1 cellular context compared by ENCODE assay signal in the genomic region with DNA sequence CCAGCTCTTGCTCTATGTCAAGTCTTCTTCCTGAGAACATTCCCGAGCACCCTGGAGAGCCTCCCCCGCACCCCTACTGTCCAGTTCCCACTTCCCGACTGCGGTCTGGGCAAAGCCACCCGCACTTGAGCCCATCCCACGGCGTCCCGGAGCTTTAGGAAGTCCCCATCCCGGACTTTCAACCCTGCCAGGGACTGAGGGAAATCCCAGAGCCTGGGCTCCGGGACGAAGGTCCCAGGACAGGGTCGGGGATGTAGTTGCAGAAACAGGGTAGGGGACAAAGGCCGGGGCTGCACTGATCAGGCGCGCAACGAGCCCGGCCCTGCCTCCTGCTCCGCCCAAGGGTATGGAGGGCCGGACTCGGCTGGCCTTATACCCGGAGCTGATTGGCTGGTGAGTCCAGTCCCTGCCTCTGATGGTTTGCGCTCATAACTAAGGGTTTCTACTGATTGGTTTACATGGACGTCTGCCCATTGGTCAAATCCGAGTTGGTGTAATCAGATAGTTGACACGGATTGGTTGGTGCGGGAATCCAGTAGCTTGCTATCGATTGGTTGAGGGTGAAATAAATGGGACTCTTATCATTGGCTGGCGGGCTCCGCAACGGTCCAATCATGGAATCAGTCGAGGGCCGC.
TF ChIP-seq lines count a peak whose summit lies in the region.

No MANE protein-coding gene starts in this region.

TF ChIP-seq in HepG2, 621 proteins besides CTCF, POLR2A, EP300 and RAD21 (continued from another document and continues in another):
- TF ChIP-seq ARID4A (CRISPR knock-in tag; IDR thresholded peaks at IDR 0.05; ENCODE audit: borderline replicate concordance): peak; percentile 41; the same call in 1 of the 2 replicates
- no peak for TF ChIP-seq ZNF674 (CRISPR knock-in tag; IDR thresholded peaks at IDR 0.05; ENCODE audit: low read depth)
- no peak for TF ChIP-seq RBAK (CRISPR knock-in tag; IDR thresholded peaks at IDR 0.05)
- TF ChIP-seq ZNF547 (CRISPR knock-in tag; IDR thresholded peaks at IDR 0.05): peak; percentile 38
- peak; percentile 12; the same call in 1 of the 2 replicates for TF ChIP-seq CEBPB (IDR thresholded peaks at IDR 0.05; ENCODE audit: borderline replicate concordance, low read depth, low read length)
- TF ChIP-seq ZNF616 (CRISPR knock-in tag; IDR thresholded peaks at IDR 0.05; ENCODE audit: low read depth): no peak
- TF ChIP-seq ZFX (CRISPR knock-in tag; IDR thresholded peaks at IDR 0.05; ENCODE audit: low read depth): peak; percentile 66
- TF ChIP-seq GABPB1 (CRISPR knock-in tag; IDR thresholded peaks at IDR 0.05): peak; percentile 54; the same call in 1 of the 2 replicates
- no peak for TF ChIP-seq HMG20A (CRISPR knock-in tag; IDR thresholded peaks at IDR 0.05; ENCODE audit: borderline replicate concordance)
- peak; percentile 12; the same call in 1 of the 2 replicates for TF ChIP-seq DPF2 (CRISPR knock-in tag; IDR thresholded peaks at IDR 0.05; ENCODE audit: borderline replicate concordance, low read depth)
- no peak for TF ChIP-seq ZNF275 (CRISPR knock-in tag; IDR thresholded peaks at IDR 0.05; ENCODE audit: borderline replicate concordance)
- no peak for TF ChIP-seq NKX3-1 (CRISPR knock-in tag; IDR thresholded peaks at IDR 0.05)
- TF ChIP-seq POLR2AphosphoS5 (IDR thresholded peaks at IDR 0.05; ENCODE audit: low read depth, low read length): peak; percentile 90
- no peak for TF ChIP-seq ZNF17 (CRISPR knock-in tag; IDR thresholded peaks at IDR 0.05)
- peak; percentile 59; the same call in 1 of the 2 replicates for TF ChIP-seq ZNF788 (CRISPR knock-in tag; IDR thresholded peaks at IDR 0.05; ENCODE audit: borderline replicate concordance)
- no peak for TF ChIP-seq DDIT3 (CRISPR knock-in tag; IDR thresholded peaks at IDR 0.05)
- TF ChIP-seq MTA1 (CRISPR knock-in tag; IDR thresholded peaks at IDR 0.05; ENCODE audit: borderline replicate concordance): peak; percentile 27; the same call in 1 of the 2 replicates
- no peak for TF ChIP-seq ZNF224 (CRISPR knock-in tag; IDR thresholded peaks at IDR 0.05)
- TF ChIP-seq TFDP1 (CRISPR knock-in tag; IDR thresholded peaks at IDR 0.05; ENCODE audit: borderline replicate concordance): no peak; the same call in 1 of the 2 replicates
- no peak for TF ChIP-seq ASH2L (IDR thresholded peaks at IDR 0.05; ENCODE audit: insufficient read length, low read depth, low read length)
- peak; percentile 83 for TF ChIP-seq ESRRA (CRISPR knock-in tag; IDR thresholded peaks at IDR 0.05; ENCODE audit: low read depth)
- no peak for TF ChIP-seq NFKB2 (CRISPR knock-in tag; IDR thresholded peaks at IDR 0.05; ENCODE audit: borderline replicate concordance)
- TF ChIP-seq ZNF292 (CRISPR knock-in tag; IDR thresholded peaks at IDR 0.05; ENCODE audit: borderline replicate concordance, low read depth): no peak
- no peak for TF ChIP-seq CSRNP1 (CRISPR knock-in tag; IDR thresholded peaks at IDR 0.05)
- no peak for TF ChIP-seq ARNTL (CRISPR knock-in tag; IDR thresholded peaks at IDR 0.05)
- peak; percentile 39 for TF ChIP-seq SIX4 (CRISPR knock-in tag; IDR thresholded peaks at IDR 0.05)
- no peak for TF ChIP-seq ZNF577 (CRISPR knock-in tag; IDR thresholded peaks at IDR 0.05; ENCODE audit: borderline replicate concordance, low read depth)
- no peak for TF ChIP-seq ZBTB34 (CRISPR knock-in tag; IDR thresholded peaks at IDR 0.05)
- TF ChIP-seq SP140L (CRISPR knock-in tag; IDR thresholded peaks at IDR 0.05; ENCODE audit: borderline replicate concordance): no peak; the same call in 1 of the 2 replicates
- no peak for TF ChIP-seq BCL3 (CRISPR knock-in tag; IDR thresholded peaks at IDR 0.05)
- peak; percentile 61; the same call in 1 of the 2 replicates for TF ChIP-seq ZFP91 (CRISPR knock-in tag; IDR thresholded peaks at IDR 0.05; ENCODE audit: borderline replicate concordance)
- TF ChIP-seq ZNF225 (CRISPR knock-in tag; IDR thresholded peaks at IDR 0.05): no peak
- no peak for TF ChIP-seq ZNF484 (CRISPR knock-in tag; IDR thresholded peaks at IDR 0.05; ENCODE audit: borderline replicate concordance, low read depth)
- TF ChIP-seq SIX1 (CRISPR knock-in tag; IDR thresholded peaks at IDR 0.05; ENCODE audit: borderline replicate concordance): no peak
- TF ChIP-seq AHR (CRISPR knock-in tag; IDR thresholded peaks at IDR 0.05): no peak
- no peak for TF ChIP-seq FIP1L1 (IDR thresholded peaks at IDR 0.05; ENCODE audit: borderline replicate concordance, insufficient read depth, low read depth, low read length)
- TF ChIP-seq, protein P1, sequence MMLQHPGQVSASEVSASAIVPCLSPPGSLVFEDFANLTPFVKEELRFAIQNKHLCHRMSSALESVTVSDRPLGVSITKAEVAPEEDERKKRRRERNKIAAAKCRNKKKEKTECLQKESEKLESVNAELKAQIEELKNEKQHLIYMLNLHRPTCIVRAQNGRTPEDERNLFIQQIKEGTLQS (CRISPR knock-in tag; IDR thresholded peaks at IDR 0.05): no peak
- no peak for TF ChIP-seq ZBTB8A (CRISPR knock-in tag; IDR thresholded peaks at IDR 0.05; ENCODE audit: borderline replicate concordance, low read depth)
- TF ChIP-seq SP1 (IDR thresholded peaks at IDR 0.05): no peak
- TF ChIP-seq SP1 (CRISPR knock-in tag; IDR thresholded peaks at IDR 0.05): peak; percentile 50; the same call in 1 of the 2 replicates
- TF ChIP-seq ZNF589 (CRISPR knock-in tag; conservative IDR thresholded peaks at IDR 0.05): no peak
- TF ChIP-seq, protein P2, sequence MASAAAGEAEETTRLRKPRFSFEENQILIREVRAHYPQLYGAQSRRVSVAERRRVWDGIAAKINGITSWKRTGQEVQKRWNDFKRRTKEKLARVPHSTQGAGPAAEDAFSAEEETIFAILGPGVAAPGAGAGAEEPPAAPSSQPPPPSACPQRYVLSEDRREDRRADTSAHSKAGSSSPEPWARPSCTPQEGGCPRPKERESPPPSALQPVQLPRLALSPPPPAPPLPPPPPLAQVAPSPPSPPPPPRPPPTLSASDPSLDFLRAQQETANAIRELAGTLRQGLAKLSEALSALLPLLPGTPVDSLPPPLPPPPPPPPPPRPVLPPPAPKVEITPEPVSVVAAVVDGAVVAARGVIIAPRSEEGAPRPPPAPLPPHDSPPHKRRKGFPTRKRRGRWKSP (CRISPR knock-in tag; IDR thresholded peaks at IDR 0.05): peak; percentile 43; the same call in 1 of the 2 replicates
- TF ChIP-seq, protein P3, sequence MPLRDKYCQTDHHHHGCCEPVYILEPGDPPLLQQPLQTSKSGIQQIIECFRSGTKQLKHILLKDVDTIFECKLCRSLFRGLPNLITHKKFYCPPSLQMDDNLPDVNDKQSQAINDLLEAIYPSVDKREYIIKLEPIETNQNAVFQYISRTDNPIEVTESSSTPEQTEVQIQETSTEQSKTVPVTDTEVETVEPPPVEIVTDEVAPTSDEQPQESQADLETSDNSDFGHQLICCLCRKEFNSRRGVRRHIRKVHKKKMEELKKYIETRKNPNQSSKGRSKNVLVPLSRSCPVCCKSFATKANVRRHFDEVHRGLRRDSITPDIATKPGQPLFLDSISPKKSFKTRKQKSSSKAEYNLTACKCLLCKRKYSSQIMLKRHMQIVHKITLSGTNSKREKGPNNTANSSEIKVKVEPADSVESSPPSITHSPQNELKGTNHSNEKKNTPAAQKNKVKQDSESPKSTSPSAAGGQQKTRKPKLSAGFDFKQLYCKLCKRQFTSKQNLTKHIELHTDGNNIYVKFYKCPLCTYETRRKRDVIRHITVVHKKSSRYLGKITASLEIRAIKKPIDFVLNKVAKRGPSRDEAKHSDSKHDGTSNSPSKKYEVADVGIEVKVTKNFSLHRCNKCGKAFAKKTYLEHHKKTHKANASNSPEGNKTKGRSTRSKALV (CRISPR knock-in tag; IDR thresholded peaks at IDR 0.05): no peak
- TF ChIP-seq SIN3A (IDR thresholded peaks at IDR 0.05; ENCODE audit: borderline replicate concordance, low read depth, low read length): peak; percentile 78; the same call in 1 of the 2 replicates
- no peak for TF ChIP-seq ZFP62 (CRISPR knock-in tag; IDR thresholded peaks at IDR 0.05)
